ENCODE assay signal across 1 cellular context in genomic region chr3:15148614-15149013, GRCh38.
TF ChIP-seq lines count a peak whose summit lies in the region.

No MANE protein-coding gene starts in this region.

TF ChIP-seq in HCT116, 20 proteins besides CTCF, POLR2A, EP300 and RAD21 (continued from another document):
- TF ChIP-seq REST (IDR thresholded peaks at IDR 0.05; ENCODE audit: low read depth) (no peak), ATF3 (IDR thresholded peaks at IDR 0.05) (no peak), MAX (IDR thresholded peaks at IDR 0.05) (0 out of 2 replicates have a peak, but pooled peaks have one; percentile 23)
